Comparison of ENCODE assay signal across 23 cellular contexts in the genomic region with DNA sequence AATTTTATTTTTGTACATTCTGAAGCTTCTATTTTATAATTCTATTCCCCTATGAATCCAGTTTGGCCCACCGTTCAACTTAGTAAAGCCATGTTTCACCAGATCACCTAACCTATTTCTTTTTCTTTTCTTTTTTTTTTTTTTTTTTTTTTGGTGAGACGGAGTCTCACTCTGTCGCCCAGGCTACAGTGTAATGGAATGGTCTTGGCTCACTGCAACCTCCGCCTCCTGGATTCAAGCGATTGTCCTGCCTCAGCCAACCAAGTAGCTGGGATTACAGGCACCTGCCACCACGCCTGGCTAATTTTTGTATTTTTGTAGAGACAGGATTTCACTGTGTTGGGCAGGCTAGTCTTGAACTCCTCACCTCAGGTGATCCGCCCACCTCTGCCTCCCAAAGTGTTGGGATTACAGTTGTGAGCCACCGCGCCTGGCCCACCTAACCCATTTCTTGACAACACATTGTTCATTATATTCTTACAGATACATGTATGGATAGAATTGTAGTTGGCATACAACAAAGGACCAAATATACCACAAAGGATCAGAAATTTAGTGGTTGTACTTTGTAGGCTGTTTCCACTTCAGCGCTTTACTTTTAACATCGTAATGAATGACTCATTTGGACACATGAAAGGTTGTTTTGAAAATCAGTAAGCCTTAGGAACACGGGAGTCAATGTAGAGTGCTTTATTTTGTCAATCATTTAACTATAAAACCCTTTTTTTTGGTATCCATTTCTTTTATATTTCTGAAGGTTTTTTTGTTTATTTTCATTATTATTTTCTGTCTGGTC.
DNase-seq lines count a peak whose midpoint lies in the region; ATAC-seq and TF ChIP-seq lines count a peak whose summit lies in the region.
"Had no signal": no experiment of that assay in that cellular context is flagged by ENCODE, and none has a peak within 500 bp of the region (broad histone marks: within the 10 kb centered on the region; RNA-seq: fewer than 3 reads in every experiment).

No MANE protein-coding gene starts in this region.

- WGBS in suprapubic skin = 75% methylated on average over 12 of the region's 12 CpGs

- DNase-seq in LoVo (ENCODE audit: low spot score) = peak; percentile 10
- DNase-seq in astrocyte of the spinal cord (ENCODE audit: low read depth, low spot score) = peak; percentile 65
- peak in 1 of 2 donors; percentile 32 for DNase-seq in foreskin keratinocyte
- no peak for DNase-seq in suprapubic skin (ENCODE audit: low spot score in 2 of 2)
- DNase-seq in islet precursor cell = no peak
- no peak for DNase-seq in A172 (ENCODE audit: low spot score)
- DNase-seq in NCI-H2081 (lab: John Stamatoyannopoulos, UW) = no peak
- DNase-seq: activated naive CD4-positive, alpha-beta T cell treated with anti-CD3 and anti-CD28 coated beads for 36 hours; activated T-cell treated with anti-CD3 and anti-CD28 coated beads, Interleukin-2, amount 50 U/mL, for 72 hours; effector CD4-positive, alpha-beta T cell; GF-D8; heart right ventricle; left lung; naive thymus-derived CD8-positive, alpha-beta T cell; NCI-H187 treated with DMSO at 0.1 percent for 48 hours; NCI-H345; NCI-H774; OCI-M1; right lobe of liver; SHP77 treated with DMSO at 0.1 percent for 48 hours had no signal

- H3K27me3 ChIP-seq in foreskin keratinocyte (no peaks in the 10 kb centered on the region), suprapubic skin (no peaks in the 10 kb centered on the region)
- H3K27me3 ChIP-seq: heart right ventricle, left lung, ovary, right lobe of liver had no signal

- TF ChIP-seq CTCF in astrocyte of the spinal cord (IDR thresholded peaks at IDR 0.05; ENCODE audit: low read depth, low read length) (no peak), foreskin keratinocyte (conservative IDR thresholded peaks at IDR 0.05) (no peak), suprapubic skin (IDR thresholded peaks at IDR 0.05) (no peak)

- TF ChIP-seq EP300 in suprapubic skin (IDR thresholded peaks at IDR 0.05) = no peak

- TF ChIP-seq POLR2A in suprapubic skin (IDR thresholded peaks at IDR 0.05) = no peak

- no peak overlapping the region for H3K27ac ChIP-seq in foreskin keratinocyte
- peak overlapping the region; percentile 24 for H3K27ac ChIP-seq in suprapubic skin
- H3K27ac ChIP-seq: heart right ventricle, KMS-11, ovary, right lobe of liver had no signal

- H3K9me3 ChIP-seq in suprapubic skin = no peaks in the 10 kb centered on the region
- H3K9me3 ChIP-seq: heart right ventricle, left lung, ovary, right lobe of liver had no signal

- H3K4me1 ChIP-seq in foreskin keratinocyte = no peaks in the 10 kb centered on the region
- peaks cover 2% of the 10 kb centered on the region for H3K4me1 ChIP-seq in suprapubic skin
- H3K4me1 ChIP-seq: left lung, right lobe of liver had no signal

- no peaks in the 10 kb centered on the region for H3K36me3 ChIP-seq in suprapubic skin
- H3K36me3 ChIP-seq: heart right ventricle, left lung, ovary, right lobe of liver had no signal

- in situ Hi-C loops in astrocyte of the spinal cord (cut with HindIII; ENCODE audit: low sequenced_read_pairs) = no loop called here

- ATAC-seq in foreskin keratinocyte (peak; percentile 69), HG02763 (IDR thresholded peaks at IDR 0.05; ENCODE audit: unreplicated experiment) (no peak)
- ATAC-seq: heart right ventricle; left lung; naive thymus-derived CD8-positive, alpha-beta T cell; right lobe of liver had no signal

- H3K4me3 ChIP-seq in astrocyte of the spinal cord (ENCODE audit: low read depth, low read length) (no peak overlapping the region), suprapubic skin (no peak overlapping the region)
- H3K4me3 ChIP-seq: heart right ventricle, left lung, ovary, right lobe of liver had no signal

Comparison
In these comparisons a context has a peak if more than half of its experiments do, and no peak if none do; other contexts are left out.
1. DNase-seq: peak in LoVo (single experiment) and astrocyte of the spinal cord (single experiment); none in suprapubic skin (0 of 2), islet precursor cell (single experiment), A172 (single experiment) and NCI-H2081 (0 of 2).